In genomic region chr19:52601025-52601973, GRCh38 we compare ENCODE assay signal across 8 cellular contexts. TPM values are rescaled to one million over a fixed set of nuclear protein-coding genes. Genes with fewer than 3 reads are reported as not detected.
DNase-seq lines count a peak whose midpoint lies in the region; ATAC-seq and TF ChIP-seq lines count a peak whose summit lies in the region.

No MANE protein-coding gene starts in this region.

- no peaks in the 10 kb centered on the region for H3K79me2 ChIP-seq in GM23248 (ENCODE audit: insufficient read depth)

- TF ChIP-seq CTCF in RWPE2 (IDR thresholded peaks at IDR 0.05; ENCODE audit: poor library complexity, severe bottlenecking) (no peak), gastroesophageal sphincter (IDR thresholded peaks at IDR 0.05) (peak in 3 of 4 experiments; percentile 23 to 56 (median 40)), neutrophil (IDR thresholded peaks at IDR 0.05) (peak; percentile 77)

- H3K4me1 ChIP-seq in GM23248 (ENCODE audit: insufficient read depth) (peaks cover 7% of the 10 kb centered on the region; the same call in 1 of the 2 replicates), RWPE2 (ENCODE audit: insufficient read depth, poor library complexity, severe bottlenecking) (no peaks in the 10 kb centered on the region), gastroesophageal sphincter (peaks cover 0 to 24% (median 0%) of the 10 kb centered on the region in 3 donors), neutrophil (ENCODE audit: control insufficient read depth in 1 of 2, insufficient read depth in 1 of 2, low read depth in 1 of 2, low read length in 1 of 2) (peaks cover 16 to 23% of the 10 kb centered on the region in 2 experiments)

- H3K4me3 ChIP-seq in GM23248 (peak overlapping the region; percentile 79), RWPE2 (ENCODE audit: severe bottlenecking) (peak overlapping the region; percentile 54), gastroesophageal sphincter (peak overlapping the region; percentile 49 to 66), neutrophil (ENCODE audit: low read depth in 1 of 2, low read length in 1 of 2) (peak overlapping the region; percentile 81 to 88)

- H3K27me3 ChIP-seq in GM23248 (replicated peaks; ENCODE audit: insufficient read depth) (no peaks in the 10 kb centered on the region), RWPE2 (ENCODE audit: insufficient read depth, poor library complexity, severe bottlenecking) (no peaks in the 10 kb centered on the region), gastroesophageal sphincter (no peaks in the 10 kb centered on the region), neutrophil (no peaks in the 10 kb centered on the region)

- no peak for TF ChIP-seq POLR2A in gastroesophageal sphincter (IDR thresholded peaks at IDR 0.05)

- H2AFZ ChIP-seq in GM23248: peak overlapping the region; percentile 92

- peak overlapping the region; percentile 88 for H3K4me2 ChIP-seq in GM23248 (ENCODE audit: unreplicated experiment)

- ATAC-seq in RWPE2 (ENCODE audit: low read depth) (peak; percentile 97), gastroesophageal sphincter (peak; percentile 98)

- H3K9ac ChIP-seq in GM23248: peak overlapping the region; percentile 66

- 1 to 3% methylated on average over 46 to 62 of the region's 62 CpGs for WGBS in GM23248 (ENCODE audit: low coverage in 1 of 2, low lambda C conversion rate in 2 of 2, missing lambda C conversion rate in 2 of 2), 2 experiments
- WGBS in gastroesophageal sphincter (ENCODE audit: low coverage in 1 of 2), 2 donors: 0 to 1% methylated on average over 13 to 27 of the region's 62 CpGs

- in situ Hi-C loops in GM23248 (cut with MboI): no loop called here

- H3K9me2 ChIP-seq in GM23248 (ENCODE audit: insufficient read depth): no peaks in the 10 kb centered on the region

- peaks cover 15% of the 10 kb centered on the region for H3F3A ChIP-seq in GM23248 (ENCODE audit: insufficient read depth)

- peak; percentile 95 for DNase-seq in EL
- DNase-seq in GM23248: peak; percentile 97
- peak; percentile 77 to 81 for DNase-seq in Kasumi-1 (lab: John Stamatoyannopoulos, UW)
- peak; percentile 93 for DNase-seq in RWPE2 (ENCODE audit: low spot score)
- DNase-seq in activated gamma-delta T cell treated with anti-CD3 and anti-CD28 coated beads, Interleukin-2, amount 50 U/mL, for 16 hours (ENCODE audit: low read depth): peak; percentile 91
- peak; percentile 89 for DNase-seq in stromal cell of bone marrow (ENCODE audit: low read depth)

- H3K9me3 ChIP-seq in GM23248 (ENCODE audit: low read depth) (no peaks in the 10 kb centered on the region), RWPE2 (ENCODE audit: severe bottlenecking) (no peaks in the 10 kb centered on the region), gastroesophageal sphincter (no peaks in the 10 kb centered on the region), neutrophil (peaks cover 14% of the 10 kb centered on the region)

- H3K36me3 ChIP-seq in GM23248 (ENCODE audit: low read depth) (0 out of 2 replicates have a peak, but pooled peaks cover 5% of the 10 kb centered on the region), RWPE2 (ENCODE audit: low read depth) (no peaks in the 10 kb centered on the region; the same call in 1 of the 2 replicates), gastroesophageal sphincter (peaks cover 0 to 9% of the 10 kb centered on the region in 2 donors), neutrophil (peaks cover under 1% of the 10 kb centered on the region)

- H4K20me1 ChIP-seq in GM23248 (ENCODE audit: insufficient read depth): no peaks in the 10 kb centered on the region

- H3K27ac ChIP-seq in GM23248: peak overlapping the region; percentile 32
- peak overlapping the region; percentile 53 for H3K27ac ChIP-seq in RWPE2 (ENCODE audit: poor library complexity, severe bottlenecking)
- peak overlapping the region in 3 of 4 donors; percentile 81 to 84 (median 83) for H3K27ac ChIP-seq in gastroesophageal sphincter
- H3K27ac ChIP-seq in neutrophil: peak overlapping the region; percentile 70

- TF ChIP-seq EP300 in gastroesophageal sphincter (IDR thresholded peaks at IDR 0.05): no peak

RNA-seq across cellular contexts. Expression of gene ZNF701, which starts 31.2 kb away (rescaled TPM):
- total RNA-seq in GM23248 (2014; rRNA removed; shearing (Covaris generic)): 6.7 and 12.6 TPM in 2 replicates
- polyA plus RNA-seq in GM23248 (2016; fragmentation: Nextera tagmentation; extraction: Ambion mirVana): 5.5 and 6.7 TPM in 2 replicates
- 10 to 100 TPM; 10.8 to 16.8 (median 11.8) TPM for total RNA-seq in gastroesophageal sphincter

RNA-seq across cellular contexts. Expression of gene ZNF83, which starts 36.9 kb away (rescaled TPM):
- total RNA-seq in GM23248 (2014; rRNA removed; shearing (Covaris generic)): 29.1 and 55.8 TPM in 2 replicates
- polyA plus RNA-seq in GM23248 (2016; fragmentation: Nextera tagmentation; extraction: Ambion mirVana): 24.7 and 27.9 TPM in 2 replicates
- total RNA-seq in gastroesophageal sphincter: 10 to 100 TPM; 30.3 to 99.3 (median 49.4) TPM

Comparison
In these comparisons a context has a peak if more than half of its experiments do, and no peak if none do; other contexts are left out.
1. Peak in every context shown above with its lines: DNase-seq, ATAC-seq, H3K4me3 ChIP-seq and H3K27ac ChIP-seq.
2. H3K27ac ChIP-seq: peak in every context shown above with its lines; median percentile 83 in gastroesophageal sphincter; 70 in neutrophil; 53 in RWPE2; 32 in GM23248.